ENCODE assay signal across 16 cellular contexts in genomic region chr3:148389916-148390315, GRCh38.
A peak's percentile ranks its signal among the peaks of the same experiment; 100 is the strongest.
DNase-seq lines count a peak whose midpoint lies in the region; ATAC-seq and TF ChIP-seq lines count a peak whose summit lies in the region.
"Had no signal": no experiment of that assay in that cellular context is flagged by ENCODE, and none has a peak within 500 bp of the region (broad histone marks: within the 10 kb centered on the region; RNA-seq: fewer than 3 reads in every experiment).

No MANE protein-coding gene starts in this region.

- no peaks in the 10 kb centered on the region for H3K9me1 ChIP-seq in IMR-90 (ENCODE audit: insufficient read depth, low read length)

- no peak overlapping the region for H2BK5ac ChIP-seq in IMR-90 (ENCODE audit: low read depth, low read length, poor library complexity, severe bottlenecking)

- H3K4me1 Mint-ChIP-seq in Calu3 (ENCODE audit: low read depth, unreplicated experiment), result peaks cover 12% of the 10 kb centered on the region

- no peak for ATAC-seq in IMR-90 (ENCODE audit: low read depth)
- ATAC-seq: A549 had no signal

- H3K4ac ChIP-seq in IMR-90 (ENCODE audit: low read depth, low read length), result no peak overlapping the region

- TF ChIP-seq CTCF in Calu3 (IDR thresholded peaks at IDR 0.05; ENCODE audit: unreplicated experiment) (no peak), IMR-90 (conservative IDR thresholded peaks at IDR 0.05; ENCODE audit: low read depth, low read length) (no peak), brain microvascular endothelial cell (IDR thresholded peaks at IDR 0.05; ENCODE audit: low read depth, low read length, missing control alignments) (no peak)

- H3K79me1 ChIP-seq in IMR-90 (ENCODE audit: low read depth in 1 of 2, low read length in 2 of 2), result no peaks in the 10 kb centered on the region

- in situ Hi-C loops in IMR-90 (cut with MboI; ENCODE audit: low sequenced_read_pairs) (no loop called here), brain microvascular endothelial cell (cut with HindIII; ENCODE audit: low pct_ligation_motif_present, low sequenced_read_pairs) (no loop called here)

- H3K56ac ChIP-seq in IMR-90 (ENCODE audit: extremely low read depth, insufficient read depth, low read length), result no peak overlapping the region

- no peak for DNase-seq in Calu3
- DNase-seq in IMR-90, result peak; percentile 43
- DNase-seq in brain microvascular endothelial cell, result peak; percentile 3
- DNase-seq in non-pigmented ciliary epithelial cell (ENCODE audit: low read depth), result peak; percentile 32
- no peak for DNase-seq in SHP77 treated with DMSO at 0.1 percent for 48 hours (lab: John Stamatoyannopoulos, UW)
- no peak for DNase-seq in cardiac septum (ENCODE audit: low spot score)
- no peak for DNase-seq in KG1 (lab: John Stamatoyannopoulos, UW)
- DNase-seq: DMS153, NCI-H1417 treated with DMSO at 0.1 percent for 48 hours, NCI-H2029, NCI-H510A, NCI-H774 had no signal

- H4K20me1 ChIP-seq in IMR-90 (ENCODE audit: insufficient read depth, low read length), result no peaks in the 10 kb centered on the region

- H4K91ac ChIP-seq in IMR-90 (ENCODE audit: insufficient read depth, low read depth, low read length), result no peak overlapping the region

- H3K27me3 ChIP-seq in IMR-90 (ENCODE audit: control insufficient read depth, insufficient read depth, low read length) (no peaks in the 10 kb centered on the region), brain microvascular endothelial cell (replicated peaks) (no peaks in the 10 kb centered on the region)

- no peaks in the 10 kb centered on the region for H3K4me1 ChIP-seq in IMR-90 (ENCODE audit: control insufficient read depth, insufficient read depth, low read length)
- H3K4me1 ChIP-seq: A549, HAP-1 had no signal

- H3K27me3 Mint-ChIP-seq in Calu3 (ENCODE audit: unreplicated experiment), result no peaks in the 10 kb centered on the region

- H3K36me3 Mint-ChIP-seq in Calu3 (ENCODE audit: insufficient read depth, unreplicated experiment), result no peaks in the 10 kb centered on the region

- intact Hi-C loops in Calu3 (cut with micrococcal nuclease; ENCODE audit: unreplicated experiment), result no loop called here
- intact Hi-C loops in IMR-90 (cut with micrococcal nuclease), result loop anchor here (10.0 kb wide), 2 partner anchors 235 to 445 kb away; no protein-coding TSS in a partner anchor
- intact Hi-C loops in cardiac septum (cut with DNase I), result no loop called here

- H2AFZ ChIP-seq in IMR-90 (replicated peaks; ENCODE audit: low read length, poor library complexity), result no peak overlapping the region

- H2BK120ac ChIP-seq in IMR-90 (ENCODE audit: low read depth, low read length), result no peak overlapping the region

- POLR2A ChIA-PET in IMR-90 (lab: Charles Lee; ENCODE audit: unreplicated experiment), result no interaction called here

- H3K27ac Mint-ChIP-seq in Calu3 (ENCODE audit: unreplicated experiment), result peak overlapping the region; percentile 17

- no peak overlapping the region for H2BK15ac ChIP-seq in IMR-90 (ENCODE audit: low read depth, low read length)

- no peak overlapping the region for H3K23ac ChIP-seq in IMR-90 (ENCODE audit: low read depth, low read length)

- no peak overlapping the region for H3K4me3 Mint-ChIP-seq in Calu3 (ENCODE audit: low read depth, unreplicated experiment)

- whole genome bisulfite sequencing in IMR-90 (ENCODE audit: extremely low coverage in 2 of 2, insufficient read length in 1 of 2), 2 experiments, result no CpG with 5 or more reads among the region's 4 CpGs

- H3K27ac ChIP-seq in IMR-90 (ENCODE audit: insufficient read depth, low read length), result no peak overlapping the region
- no peak overlapping the region for H3K27ac ChIP-seq in brain microvascular endothelial cell
- H3K27ac ChIP-seq: A549, C4-2B, SK-N-MC had no signal

- no peaks in the 10 kb centered on the region for H3K9me3 ChIP-seq in IMR-90 (ENCODE audit: control insufficient read depth, insufficient read depth, low read length)
- H3K9me3 ChIP-seq: A549, HAP-1 had no signal

- H2AK9ac ChIP-seq in IMR-90 (replicated peaks; ENCODE audit: low read depth, low read length, poor library complexity), result no peak overlapping the region

- dilution Hi-C loops in IMR-90 (cut with HindIII; ENCODE audit: low sequenced_read_pairs, unreplicated experiment), result no loop called here

- no TSS peak for BruUV-seq in Calu3 (replicated peaks; lab: Mats Ljungman, UMichigan)
- BruUV-seq in IMR-90 (replicated peaks; lab: Mats Ljungman, UMichigan), result no TSS peak

- no peak overlapping the region for H4K8ac ChIP-seq in IMR-90 (ENCODE audit: low read depth in 2 of 2, low read length in 2 of 2)

- no peak for TF ChIP-seq RAD21 in IMR-90 (IDR thresholded peaks at IDR 0.05; ENCODE audit: low read length)

- no peak overlapping the region for H2AK5ac ChIP-seq in IMR-90 (ENCODE audit: low read depth, low read length)

- no peaks in the 10 kb centered on the region for H3K36me3 ChIP-seq in IMR-90 (ENCODE audit: control insufficient read depth, insufficient read depth, low read length)
- H3K36me3 ChIP-seq in brain microvascular endothelial cell (replicated peaks), result no peaks in the 10 kb centered on the region
- H3K36me3 ChIP-seq: HAP-1 had no signal

- no peak overlapping the region for H3K9ac ChIP-seq in IMR-90 (ENCODE audit: low read depth, low read length)

- H3K14ac ChIP-seq in IMR-90 (replicated peaks; ENCODE audit: low read depth, low read length), result no peak overlapping the region

- CTCF ChIA-PET in Calu3 (lab: Charles Lee), result interaction anchor here (0.9 to 1.6 kb wide), 3 partner anchors 9 to 11 kb away, joined by 3 to 7 read pairs (median 6); no protein-coding TSS in a partner anchor
- CTCF ChIA-PET in IMR-90 (lab: Yijun Ruan, JAX), result interaction anchor here (0.7 kb wide), 2 partner anchors 19 to 748 kb away, joined by 3 to 10 read pairs; no protein-coding TSS in a partner anchor

- no peak overlapping the region for H4K5ac ChIP-seq in IMR-90 (ENCODE audit: low read depth, low read length)

- no peak overlapping the region for H3K18ac ChIP-seq in IMR-90 (ENCODE audit: low read depth, low read length)

- H3K4me2 ChIP-seq in IMR-90 (ENCODE audit: low read depth, low read length), result no peak overlapping the region
- H3K4me2 ChIP-seq: A549 had no signal

- no peak overlapping the region for H3K4me3 ChIP-seq in IMR-90 (ENCODE audit: insufficient read depth, low read depth, low read length)
- no peak overlapping the region for H3K4me3 ChIP-seq in brain microvascular endothelial cell (ENCODE audit: low read depth, low read length)
- H3K4me3 ChIP-seq: A549, HAP-1, SK-N-MC had no signal

- H2BK20ac ChIP-seq in IMR-90 (ENCODE audit: low read depth, low read length), result no peak overlapping the region

- TF ChIP-seq POLR2A in IMR-90 (IDR thresholded peaks at IDR 0.05; ENCODE audit: low read depth, low read length), result no peak

- peaks cover 9% of the 10 kb centered on the region for H3K9me3 Mint-ChIP-seq in Calu3 (ENCODE audit: low read depth, unreplicated experiment)

TF ChIP-seq in IMR-90, 13 proteins besides CTCF, POLR2A, EP300 and RAD21:
- no peak for TF ChIP-seq BHLHE40 (IDR thresholded peaks at IDR 0.05; ENCODE audit: low read depth, low read length)
- no peak for TF ChIP-seq MAFK (IDR thresholded peaks at IDR 0.05; ENCODE audit: low read depth, low read length)
- no peak for TF ChIP-seq NFE2L2 (IDR thresholded peaks at IDR 0.05; ENCODE audit: low read depth, low read length)
- TF ChIP-seq USF2 (IDR thresholded peaks at IDR 0.05; ENCODE audit: low read depth, low read length), result no peak
- TF ChIP-seq SMC3 (IDR thresholded peaks at IDR 0.05; ENCODE audit: low read depth, low read length), result no peak
- TF ChIP-seq MAZ (IDR thresholded peaks at IDR 0.05; ENCODE audit: borderline replicate concordance, low read depth, low read length), result no peak
- TF ChIP-seq FOS (IDR thresholded peaks at IDR 0.05; ENCODE audit: low read depth, low read length), result no peak
- TF ChIP-seq CHD1 (IDR thresholded peaks at IDR 0.05; ENCODE audit: low read depth, low read length), result no peak
- no peak for TF ChIP-seq RCOR1 (IDR thresholded peaks at IDR 0.05; ENCODE audit: insufficient replicate concordance, low read length)
- TF ChIP-seq RFX5 (IDR thresholded peaks at IDR 0.05; ENCODE audit: low read depth, low read length), result no peak

Comparison
In these comparisons a context has a peak if more than half of its experiments do, and no peak if none do; other contexts are left out.
1. DNase-seq: peak in IMR-90 (single experiment), brain microvascular endothelial cell (single experiment) and non-pigmented ciliary epithelial cell (single experiment); none in Calu3 (single experiment), SHP77 treated with DMSO at 0.1 percent for 48 hours (single experiment), cardiac septum (single experiment) and KG1 (single experiment).